25 cellular contexts compared by ENCODE assay signal in the genomic region with DNA sequence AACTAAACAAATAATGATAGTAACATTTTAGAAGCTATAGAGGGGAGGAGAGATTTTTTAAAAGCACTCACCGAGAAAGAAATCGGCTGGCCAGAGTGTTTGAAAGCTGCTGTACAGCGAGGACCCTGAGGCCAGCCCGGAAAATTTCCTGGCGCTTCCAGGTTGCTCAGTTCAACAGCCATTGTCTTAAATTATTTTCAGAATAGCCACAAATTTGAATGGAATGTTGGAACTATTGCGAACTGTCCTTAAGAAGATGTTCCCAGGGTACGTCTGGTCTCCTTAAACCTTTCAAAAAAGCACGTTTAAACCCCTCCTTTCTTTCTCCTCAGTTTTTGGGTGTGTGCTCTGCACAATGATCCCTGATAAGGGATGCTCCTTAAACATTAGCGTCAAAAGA. TPM values are rescaled to one million over a fixed set of nuclear protein-coding genes. Genes with fewer than 3 reads are reported as not detected.
DNase-seq lines count a peak whose midpoint lies in the region; ATAC-seq, FAIRE-seq and TF ChIP-seq lines count a peak whose summit lies in the region.
"Had no signal": no experiment of that assay in that cellular context is flagged by ENCODE, and none has a peak within 500 bp of the region (broad histone marks: within the 10 kb centered on the region; RNA-seq: fewer than 3 reads in every experiment).

No MANE protein-coding gene starts in this region.

- in situ Hi-C loops in GM23248 (cut with MboI) (loop anchor here (25.0 kb wide), 1 partner anchor 90 kb away; no protein-coding TSS in a partner anchor), K562 (cut with MboI) (no loop called here), HAP-1 (cut with MboI; ENCODE audit: low sequenced_read_pairs) (no loop called here)

- H3K9me1 ChIP-seq in K562 (ENCODE audit: control insufficient read depth, insufficient read depth, low read length): no peaks in the 10 kb centered on the region

- CTCF ChIA-PET in K562 (lab: Yijun Ruan, JAX; ENCODE audit: low intra/inter-chr PET ratio): no interaction called here

- H3K4me1 Mint-ChIP-seq in mesothelial cell of epicardium: peaks cover 35% of the 10 kb centered on the region

- intact Hi-C loops in K562 (cut with micrococcal nuclease): no loop called here
- intact Hi-C loops in sciatic nerve (cut with DNase I): no loop called here

- H3K9ac ChIP-seq in GM23248 (no peak overlapping the region), K562 (ENCODE audit: insufficient read depth in 1 of 2, low read depth in 2 of 2, low read length in 2 of 2) (no peak overlapping the region)

- H4K20me1 ChIP-seq in GM23248 (ENCODE audit: insufficient read depth) (no peaks in the 10 kb centered on the region), K562 (replicated peaks; ENCODE audit: control insufficient read depth, insufficient read depth, low read length) (no peaks in the 10 kb centered on the region)

- H3K9me2 ChIP-seq in GM23248 (ENCODE audit: insufficient read depth): no peaks in the 10 kb centered on the region

- H3K4me3 ChIP-seq in GM23248 (peak overlapping the region; percentile 17; the same call in 1 of the 2 replicates), K562 (no peak overlapping the region), HAP-1 (no peak overlapping the region)
- H3K4me3 ChIP-seq: GM12878, right lobe of liver, thoracic aorta had no signal

- no peak for TF ChIP-seq RAD21 in K562 (CRISPR knock-in tag; conservative IDR thresholded peaks at IDR 0.05 in 1 of 2, IDR thresholded peaks at IDR 0.05 in 1 of 2)

- 18 to 22% methylated on average over 9 of the region's 9 CpGs for WGBS in GM23248 (ENCODE audit: low coverage in 1 of 2, low lambda C conversion rate in 2 of 2, missing lambda C conversion rate in 2 of 2), 2 experiments
- WGBS in K562 (ENCODE audit: insufficient coverage, low coverage, missing lambda C conversion rate): 54% methylated on average over 9 of the region's 9 CpGs

- no peaks in the 10 kb centered on the region for H3K36me3 ChIP-seq in GM23248 (ENCODE audit: low read depth)
- no peaks in the 10 kb centered on the region for H3K36me3 ChIP-seq in K562 (ENCODE audit: control insufficient read depth, insufficient read depth, low read length)
- H3K36me3 ChIP-seq in HAP-1 (replicated peaks): no peaks in the 10 kb centered on the region
- H3K36me3 ChIP-seq: right lobe of liver, thoracic aorta had no signal

- no peak for TF ChIP-seq CTCF in K562 (IDR thresholded peaks at IDR 0.05 in 2 of 3, conservative IDR thresholded peaks at IDR 0.05 in 1 of 3; ENCODE audit: insufficient read depth in 2 of 3, low read depth in 1 of 3, low read length in 3 of 3)
- no peak for TF ChIP-seq CTCF in mesothelial cell of epicardium (IDR thresholded peaks at IDR 0.05; ENCODE audit: unreplicated experiment)

- POLR2A ChIA-PET in K562 (lab: Yijun Ruan, JAX): interaction anchor here (0.6 to 0.8 kb wide), 2 partner anchors 10 to 70 kb away, joined by 3 to 4 read pairs; no protein-coding TSS in a partner anchor

- H3K9me3 ChIP-seq in GM23248 (ENCODE audit: low read depth) (no peaks in the 10 kb centered on the region), K562 (replicated peaks; ENCODE audit: control insufficient read depth, insufficient read depth, low read depth, low read length) (no peaks in the 10 kb centered on the region), HAP-1 (no peaks in the 10 kb centered on the region)
- H3K9me3 ChIP-seq: right lobe of liver, thoracic aorta had no signal

- H3K27me3 ChIP-seq in GM23248 (replicated peaks; ENCODE audit: insufficient read depth) (no peaks in the 10 kb centered on the region), K562 (ENCODE audit: control insufficient read depth in 2 of 2, insufficient read depth in 2 of 2, low read length in 2 of 2) (no peaks in the 10 kb centered on the region), HAP-1 (ENCODE audit: low read depth) (no peaks in the 10 kb centered on the region)
- H3K27me3 ChIP-seq: right lobe of liver had no signal

- H3K79me2 ChIP-seq in GM23248 (ENCODE audit: insufficient read depth) (no peaks in the 10 kb centered on the region), K562 (ENCODE audit: control insufficient read depth, insufficient read depth, low read length) (no peaks in the 10 kb centered on the region)

- no peak for FAIRE-seq in K562 (lab: Jason Lieb, UNC)
- FAIRE-seq: GM12878, GM19239 had no signal

- H2AFZ ChIP-seq in GM23248 (peak overlapping the region; percentile 76), K562 (ENCODE audit: low read depth, low read length) (peak overlapping the region; percentile 63)

- no peaks in the 10 kb centered on the region for H3K36me3 Mint-ChIP-seq in mesothelial cell of epicardium
- H3K36me3 Mint-ChIP-seq: CD4-positive, alpha-beta memory T cell; stimulated activated memory B cell treated with anti-CD40 and anti-IgM and Interleukin-4, amounts not matched to agents 10 μg/mL and 1 μg/mL and 100 μg/mL, for 72 hours had no signal

- TF ChIP-seq POLR2A in K562 (conservative IDR thresholded peaks at IDR 0.05): no peak

- ATAC-seq in K562 (peak; percentile 29), sciatic nerve (peak; percentile 46)
- ATAC-seq: GM12878; left lobe of liver; stimulated activated memory B cell treated with anti-CD40 and anti-IgM and Interleukin-4, amounts not matched to agents 10 μg/mL and 1 μg/mL and 100 μg/mL, for 72 hours had no signal

- H3K27me3 Mint-ChIP-seq in mesothelial cell of epicardium (ENCODE audit: low read depth): no peaks in the 10 kb centered on the region
- H3K27me3 Mint-ChIP-seq: activated T-cell treated with anti-CD3 and anti-CD28 coated beads, Interleukin-2, amount 50 U/mL, for 24 hours; CD4-positive, alpha-beta memory T cell; stimulated activated memory B cell treated with anti-CD40 and anti-IgM and Interleukin-4, amounts not matched to agents 10 μg/mL and 1 μg/mL and 100 μg/mL, for 72 hours had no signal

- DNase-seq in GM23248: no peak
- no peak for DNase-seq in K562 (ENCODE audit: extremely low read depth in 1 of 4, low spot score in 3 of 4)
- no peak for DNase-seq in mesothelial cell of epicardium (ENCODE audit: low spot score in 2 of 2, unreplicated experiment in 2 of 2)
- DNase-seq in sciatic nerve (ENCODE audit: low spot score): no peak
- DNase-seq in NCI-H1930 (lab: John Stamatoyannopoulos, UW): no peak
- no peak for DNase-seq in caudate nucleus (lab: John Stamatoyannopoulos, UW)
- no peak for DNase-seq in HAP-1 (ENCODE audit: low spot score in 2 of 2)
- DNase-seq in HPDE6-E6E7 (ENCODE audit: extremely low spot score): no peak
- DNase-seq: activated CD4-positive, CD25-positive, alpha-beta regulatory T cell treated with anti-CD3 and anti-CD28 coated beads, Interleukin-2, amount 50 U/mL, for 72 hours; activated naive CD4-positive, alpha-beta T cell treated with anti-CD3 and anti-CD28 coated beads for 36 hours; activated T-cell treated with anti-CD3 and anti-CD28 coated beads, Interleukin-2, amount 50 U/mL, for 24 hours; anterior cingulate cortex; CD4-positive, alpha-beta memory T cell; DMS153; effector CD4-positive, alpha-beta T cell; erythroblast; H9; NCI-H1436; NCI-H2171 had no signal

- no peak overlapping the region for H3K4me3 Mint-ChIP-seq in mesothelial cell of epicardium
- H3K4me3 Mint-ChIP-seq: activated naive CD4-positive, alpha-beta T cell treated with anti-CD3 and anti-CD28 coated beads for 36 hours; activated T-cell treated with anti-CD3 and anti-CD28 coated beads, Interleukin-2, amount 50 U/mL, for 24 hours; CD4-positive, alpha-beta memory T cell; H9; stimulated activated memory B cell treated with anti-CD40 and anti-IgM and Interleukin-4, amounts not matched to agents 10 μg/mL and 1 μg/mL and 100 μg/mL, for 72 hours had no signal

- peak overlapping the region; percentile 71 for H3K27ac Mint-ChIP-seq in mesothelial cell of epicardium
- H3K27ac Mint-ChIP-seq: activated naive CD4-positive, alpha-beta T cell treated with anti-CD3 and anti-CD28 coated beads for 36 hours; activated T-cell treated with anti-CD3 and anti-CD28 coated beads, Interleukin-2, amount 50 U/mL, for 24 hours; CD4-positive, alpha-beta memory T cell; H9; stimulated activated memory B cell treated with anti-CD40 and anti-IgM and Interleukin-4, amounts not matched to agents 10 μg/mL and 1 μg/mL and 100 μg/mL, for 72 hours had no signal

- TF ChIP-seq EP300 in K562 (IDR thresholded peaks at IDR 0.05; ENCODE audit: low read length): no peak

- peak overlapping the region; percentile 61 for H3K4me2 ChIP-seq in GM23248 (ENCODE audit: unreplicated experiment)
- no peak overlapping the region for H3K4me2 ChIP-seq in K562 (ENCODE audit: insufficient read depth, low read length)

- H3K9me3 Mint-ChIP-seq in mesothelial cell of epicardium: peaks cover 3% of the 10 kb centered on the region
- H3K9me3 Mint-ChIP-seq: activated naive CD4-positive, alpha-beta T cell treated with anti-CD3 and anti-CD28 coated beads for 36 hours; activated T-cell treated with anti-CD3 and anti-CD28 coated beads, Interleukin-2, amount 50 U/mL, for 24 hours; CD4-positive, alpha-beta memory T cell; H9 had no signal

- H3K27ac ChIP-seq in GM23248 (no peak overlapping the region), K562 (ENCODE audit: extremely low read depth, low read depth, low read length) (no peak overlapping the region), caudate nucleus (ENCODE audit: low read depth, low read length) (no peak overlapping the region)
- H3K27ac ChIP-seq: right lobe of liver, thoracic aorta had no signal

- H3K4me1 ChIP-seq in GM23248 (ENCODE audit: insufficient read depth): peaks cover 9% of the 10 kb centered on the region
- H3K4me1 ChIP-seq in K562 (replicated peaks in 1 of 2; ENCODE audit: control insufficient read depth in 2 of 2, insufficient read depth in 2 of 2, low read length in 2 of 2): peaks cover 3 to 17% of the 10 kb centered on the region in 2 experiments; a peak in 3 of 5 replicates
- H3K4me1 ChIP-seq in HAP-1: peaks cover 17% of the 10 kb centered on the region
- H3K4me1 ChIP-seq: right lobe of liver had no signal

- BruUV-seq in K562 (replicated peaks; lab: Mats Ljungman, UMichigan): no TSS peak

- no peaks in the 10 kb centered on the region for H3F3A ChIP-seq in GM23248 (ENCODE audit: insufficient read depth)

RNA-seq across cellular contexts. Expression of gene LPIN2, which starts 14.4 kb away (rescaled TPM):
- 29.2 and 33.9 TPM in 2 replicates for total RNA-seq in GM23248 (2014; rRNA removed; shearing (Covaris generic))
- polyA plus RNA-seq in GM23248 (2016; fragmentation: Nextera tagmentation; extraction: Ambion mirVana) (19.5 and 19.8 TPM in 2 replicates), K562 (2011; rRNA removed) (33.2 and 34.8 TPM in 2 replicates), K562 (2014; fragmentation: Illumina TruSeq; extraction: Trizol) (24.2 and 30.3 TPM in 2 replicates), K562 (2014; fragmentation: Nextera tagmentation; extraction: Ambion mirVana) (1 to 10 TPM; 5.2 to 7.6 TPM), K562 (2014; rRNA removed) (23.0 and 24.6 TPM in 2 replicates)
- 45.6 and 69.6 TPM in 2 replicates for total RNA-seq in K562 (2011; cell fraction: chromatin; rRNA removed; ENCODE audit: low replicate concordance)
- 29.0 and 29.5 TPM in 2 replicates for total RNA-seq in K562 (2011; cell fraction: nucleolus; rRNA removed)
- total RNA-seq in K562 (2011; cell fraction: nucleoplasm; rRNA removed): 35.7 and 37.3 TPM in 2 replicates
- total RNA-seq in K562 (2014; rRNA removed) (21.0 and 23.3 TPM in 2 replicates), K562 (2014; rRNA removed; fragmentation: Illumina TruSeq; extraction: Trizol) (20.6 and 23.5 TPM in 2 replicates), K562 (2015; rRNA removed; fragmentation: Illumina TruSeq; extraction: Trizol) (24.3 and 25.3 TPM in 2 replicates), K562 (2021) (26.1 and 31.7 TPM in 2 replicates), mesothelial cell of epicardium (39.3 to 44.9 TPM (median 42.2 TPM) in 3 replicates), sciatic nerve (40.3 TPM)
- 17.2 and 25.7 TPM in 2 replicates for polyA plus RNA-seq in K562 (2011; cell fraction: cytosol; rRNA removed)
- 37.4 and 44.9 TPM in 2 replicates for polyA plus RNA-seq in K562 (2011; cell fraction: nucleus; rRNA removed)
- 18.3 and 28.4 TPM in 2 replicates for polyA plus RNA-seq in K562 (2012)
- 41.5 and 47.0 TPM in 2 replicates for polyA minus RNA-seq in K562 (2011; rRNA and poly(A)+ RNA removed)
- 22.2 and 22.3 TPM in 2 replicates for polyA minus RNA-seq in K562 (2011; cell fraction: cytosol; rRNA and poly(A)+ RNA removed)
- 20.3 and 39.2 TPM in 2 replicates for polyA minus RNA-seq in K562 (2011; cell fraction: nucleus; rRNA and poly(A)+ RNA removed)
